ENCODE assay signal across 25 cellular contexts in the genomic region with DNA sequence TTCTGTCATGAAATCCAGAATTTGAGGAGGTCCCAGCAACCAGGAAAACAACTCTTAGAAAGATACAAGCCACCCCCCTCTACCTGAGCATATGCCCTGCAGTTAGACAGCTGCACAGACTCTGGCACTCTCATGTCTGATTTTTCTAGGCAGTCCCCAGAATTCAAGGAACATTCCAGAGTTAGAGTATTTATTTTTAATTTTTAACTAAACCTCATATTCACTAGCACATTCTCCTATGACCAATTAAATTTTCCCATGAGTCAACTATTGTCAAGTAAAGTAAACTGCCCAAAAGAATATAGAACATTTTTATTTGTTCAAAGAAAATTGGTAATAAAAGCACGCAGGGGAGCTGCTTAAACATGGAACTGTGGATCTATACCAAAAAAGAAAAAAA.
"Had no signal": no experiment of that assay in that cellular context is flagged by ENCODE, and none has a peak within 500 bp of the region (broad histone marks: within the 10 kb centered on the region; RNA-seq: fewer than 3 reads in every experiment).

No MANE protein-coding gene starts in this region.

- FAIRE-seq: keratinocyte had no signal

- H3K4me3 Mint-ChIP-seq: immature natural killer cell; naive thymus-derived CD8-positive, alpha-beta T cell; neural crest cell; stimulated activated memory B cell treated with anti-CD40 and anti-IgM and Interleukin-4, amounts not matched to agents 10 μg/mL and 1 μg/mL and 100 μg/mL, for 72 hours; stimulated activated naive CD8-positive, alpha-beta T cell treated with anti-CD3 and anti-CD28 coated beads, Interleukin-15, Interleukin-2, amounts not matched to agents 100 ng/mL and 50 ng/mL, for 24 hours had no signal

- H3K27me3 Mint-ChIP-seq: naive thymus-derived CD8-positive, alpha-beta T cell; stimulated activated memory B cell treated with anti-CD40 and anti-IgM and Interleukin-4, amounts not matched to agents 10 μg/mL and 1 μg/mL and 100 μg/mL, for 72 hours; stimulated activated naive CD8-positive, alpha-beta T cell treated with anti-CD3 and anti-CD28 coated beads, Interleukin-15, Interleukin-2, amounts not matched to agents 100 ng/mL and 50 ng/mL, for 24 hours had no signal

- H3K79me2 ChIP-seq: parathyroid adenoma had no signal

- DNase-seq: central memory CD4-positive, alpha-beta T cell; cortex of kidney; dorsolateral prefrontal cortex; effector CD8-positive, alpha-beta T cell; immature natural killer cell; left colon; left ventricle myocardium superior; mucosa of descending colon; naive thymus-derived CD8-positive, alpha-beta T cell; occipital lobe; spleen; stimulated activated CD4-positive, alpha-beta T cell treated with anti-CD3 and anti-CD28 coated beads, Interleukin-15, amount 100 ng/mL, for 24 hours; stimulated activated CD4-positive, alpha-beta T cell treated with anti-CD3 and anti-CD28 coated beads, Interleukin-1b, Interleukin-23, amount 100 ng/mL, for 48 hours; stimulated activated CD4-positive, alpha-beta T cell treated with anti-CD3 and anti-CD28 coated beads, Interleukin-4, amount 100 ng/mL, for 24 hours; transverse colon had no signal

- H3K36me3 Mint-ChIP-seq: immature natural killer cell; naive thymus-derived CD8-positive, alpha-beta T cell; stimulated activated memory B cell treated with anti-CD40 and anti-IgM and Interleukin-4, amounts not matched to agents 10 μg/mL and 1 μg/mL and 100 μg/mL, for 72 hours had no signal

- H3K27me3 ChIP-seq: dorsolateral prefrontal cortex, esophagus muscularis mucosa, gastroesophageal sphincter, spleen, transverse colon had no signal

- H3K9me3 Mint-ChIP-seq: neural crest cell; stimulated activated naive CD8-positive, alpha-beta T cell treated with anti-CD3 and anti-CD28 coated beads, Interleukin-15, Interleukin-2, amounts not matched to agents 100 ng/mL and 50 ng/mL, for 24 hours had no signal

- H3K36me3 ChIP-seq: esophagus muscularis mucosa, gastroesophageal sphincter, prostate gland, spleen, transverse colon had no signal

- H3K27ac Mint-ChIP-seq: immature natural killer cell; naive thymus-derived CD8-positive, alpha-beta T cell; stimulated activated memory B cell treated with anti-CD40 and anti-IgM and Interleukin-4, amounts not matched to agents 10 μg/mL and 1 μg/mL and 100 μg/mL, for 72 hours; stimulated activated naive CD8-positive, alpha-beta T cell treated with anti-CD3 and anti-CD28 coated beads, Interleukin-15, Interleukin-2, amounts not matched to agents 100 ng/mL and 50 ng/mL, for 24 hours had no signal

- ATAC-seq: gastroesophageal sphincter; left colon; left ventricle myocardium superior; naive thymus-derived CD8-positive, alpha-beta T cell; sciatic nerve had no signal

- H3K9me3 ChIP-seq: esophagus muscularis mucosa, gastroesophageal sphincter, mucosa of descending colon, prostate gland, transverse colon had no signal

- H3K4me3 ChIP-seq: dorsolateral prefrontal cortex, esophagus muscularis mucosa, gastroesophageal sphincter, lung, mucosa of descending colon, prostate gland, spleen, transverse colon had no signal

- H3K27ac ChIP-seq: dorsolateral prefrontal cortex, esophagus muscularis mucosa, gastroesophageal sphincter, parathyroid adenoma, prostate gland, spleen, transverse colon had no signal

- H2AFZ ChIP-seq: parathyroid adenoma had no signal

- H3K4me1 Mint-ChIP-seq: immature natural killer cell; naive thymus-derived CD8-positive, alpha-beta T cell; neural crest cell; stimulated activated memory B cell treated with anti-CD40 and anti-IgM and Interleukin-4, amounts not matched to agents 10 μg/mL and 1 μg/mL and 100 μg/mL, for 72 hours had no signal

- H3K4me1 ChIP-seq: esophagus muscularis mucosa, gastroesophageal sphincter, parathyroid adenoma, prostate gland, spleen, transverse colon had no signal

- H3K9ac ChIP-seq: parathyroid adenoma had no signal
